1 cellular context compared by ENCODE assay signal in genomic region chr9:113381909-113382411, GRCh38.
TF ChIP-seq lines count a peak whose summit lies in the region.

No MANE protein-coding gene starts in this region.

TF ChIP-seq in HepG2, 621 proteins besides CTCF, POLR2A, EP300 and RAD21 (continued from another document and continues in another):
- TF ChIP-seq IRF9 (CRISPR knock-in tag; IDR thresholded peaks at IDR 0.05; ENCODE audit: borderline replicate concordance) (no peak; the same call in 1 of the 2 replicates), ZNF230 (CRISPR knock-in tag; IDR thresholded peaks at IDR 0.05) (no peak), RAD51 (IDR thresholded peaks at IDR 0.05; ENCODE audit: borderline replicate concordance) (no peak), ZNF101 (CRISPR knock-in tag; IDR thresholded peaks at IDR 0.05; ENCODE audit: borderline replicate concordance, low read depth) (no peak), ZNF333 (CRISPR knock-in tag; IDR thresholded peaks at IDR 0.05; ENCODE audit: borderline replicate concordance) (no peak), CERS6 (CRISPR knock-in tag; IDR thresholded peaks at IDR 0.05) (no peak), ZNF432 (CRISPR knock-in tag; IDR thresholded peaks at IDR 0.05; ENCODE audit: borderline replicate concordance) (no peak), FOXA1 (IDR thresholded peaks at IDR 0.05) (no peak), FOXA1 (CRISPR knock-in tag; IDR thresholded peaks at IDR 0.05) (peak; percentile 12; the same call in 1 of the 2 replicates), SMYD3 (CRISPR knock-in tag; IDR thresholded peaks at IDR 0.05) (0 out of 2 replicates have a peak, but pooled peaks have one; percentile 38), HIVEP1 (CRISPR knock-in tag; IDR thresholded peaks at IDR 0.05) (no peak), ZNF883 (CRISPR knock-in tag; IDR thresholded peaks at IDR 0.05; ENCODE audit: not compliant biosample characterization) (no peak), POLR2AphosphoS5 (IDR thresholded peaks at IDR 0.05; ENCODE audit: low read depth, low read length) (peak; percentile 21; the same call in 1 of the 2 replicates), MBD4 (IDR thresholded peaks at IDR 0.05; ENCODE audit: borderline replicate concordance, low read length) (no peak), ZFAT (CRISPR knock-in tag; conservative IDR thresholded peaks at IDR 0.05) (no peak), SMAD3 (CRISPR knock-in tag; IDR thresholded peaks at IDR 0.05) (no peak; the same call in 1 of the 2 replicates), RCOR2 (CRISPR knock-in tag; IDR thresholded peaks at IDR 0.05) (peak; percentile 62; the same call in 1 of the 2 replicates), SUZ12 (IDR thresholded peaks at IDR 0.05; ENCODE audit: low read depth, low read length) (no peak), KAT2B (IDR thresholded peaks at IDR 0.05; ENCODE audit: borderline replicate concordance, low read depth, low read length) (no peak), ATM (IDR thresholded peaks at IDR 0.05; ENCODE audit: borderline replicate concordance) (no peak), HOXD1 (CRISPR knock-in tag; IDR thresholded peaks at IDR 0.05) (no peak), POLR2AphosphoS2 (IDR thresholded peaks at IDR 0.05; ENCODE audit: low read depth, low read length) (no peak), EED (CRISPR knock-in tag; IDR thresholded peaks at IDR 0.05) (no peak), NCOA5 (CRISPR knock-in tag; IDR thresholded peaks at IDR 0.05) (no peak), SNAI1 (CRISPR knock-in tag; IDR thresholded peaks at IDR 0.05; ENCODE audit: borderline replicate concordance) (no peak), CSRNP2 (CRISPR knock-in tag; conservative IDR thresholded peaks at IDR 0.05; ENCODE audit: low read depth) (no peak), SAP130 (CRISPR knock-in tag; IDR thresholded peaks at IDR 0.05; ENCODE audit: low read depth) (peak; percentile 66), HMGA1 (CRISPR knock-in tag; conservative IDR thresholded peaks at IDR 0.05) (no peak), FOXK1 (CRISPR knock-in tag; IDR thresholded peaks at IDR 0.05; ENCODE audit: borderline replicate concordance, low read depth) (peak; percentile 44; the same call in 1 of the 2 replicates), ZNF746 (CRISPR knock-in tag; IDR thresholded peaks at IDR 0.05) (no peak), SETDB1 (CRISPR knock-in tag; IDR thresholded peaks at IDR 0.05; ENCODE audit: borderline replicate concordance) (no peak), KDM4B (CRISPR knock-in tag; IDR thresholded peaks at IDR 0.05) (0 out of 2 replicates have a peak, but pooled peaks have one; percentile 21), ZNF83 (CRISPR knock-in tag; IDR thresholded peaks at IDR 0.05; ENCODE audit: borderline replicate concordance) (no peak), ZNF564 (CRISPR knock-in tag; IDR thresholded peaks at IDR 0.05) (no peak), NFKBIZ (CRISPR knock-in tag; IDR thresholded peaks at IDR 0.05) (0 out of 2 replicates have a peak, but pooled peaks have one; percentile 47), TCF7L2 (IDR thresholded peaks at IDR 0.05; ENCODE audit: low read depth, low read length) (no peak), ZNF687 (CRISPR knock-in tag; IDR thresholded peaks at IDR 0.05) (no peak), ZNF891 (CRISPR knock-in tag; IDR thresholded peaks at IDR 0.05) (no peak), GLMP (CRISPR knock-in tag; IDR thresholded peaks at IDR 0.05; ENCODE audit: borderline replicate concordance) (no peak), JARID2 (CRISPR knock-in tag; IDR thresholded peaks at IDR 0.05; ENCODE audit: insufficient replicate concordance) (no peak), ETV5 (CRISPR knock-in tag; IDR thresholded peaks at IDR 0.05; ENCODE audit: borderline replicate concordance) (0 out of 2 replicates have a peak, but pooled peaks have one; percentile 23), CSRNP1 (CRISPR knock-in tag; IDR thresholded peaks at IDR 0.05) (no peak), ZNF20 (CRISPR knock-in tag; IDR thresholded peaks at IDR 0.05) (no peak), DNMT3B (CRISPR knock-in tag; conservative IDR thresholded peaks at IDR 0.05) (no peak), NR2C2 (CRISPR knock-in tag; IDR thresholded peaks at IDR 0.05; ENCODE audit: borderline replicate concordance) (peak; percentile 45; the same call in 1 of the 2 replicates), SCMH1 (CRISPR knock-in tag; IDR thresholded peaks at IDR 0.05; ENCODE audit: borderline replicate concordance) (no peak)
- TF ChIP-seq, protein P1, sequence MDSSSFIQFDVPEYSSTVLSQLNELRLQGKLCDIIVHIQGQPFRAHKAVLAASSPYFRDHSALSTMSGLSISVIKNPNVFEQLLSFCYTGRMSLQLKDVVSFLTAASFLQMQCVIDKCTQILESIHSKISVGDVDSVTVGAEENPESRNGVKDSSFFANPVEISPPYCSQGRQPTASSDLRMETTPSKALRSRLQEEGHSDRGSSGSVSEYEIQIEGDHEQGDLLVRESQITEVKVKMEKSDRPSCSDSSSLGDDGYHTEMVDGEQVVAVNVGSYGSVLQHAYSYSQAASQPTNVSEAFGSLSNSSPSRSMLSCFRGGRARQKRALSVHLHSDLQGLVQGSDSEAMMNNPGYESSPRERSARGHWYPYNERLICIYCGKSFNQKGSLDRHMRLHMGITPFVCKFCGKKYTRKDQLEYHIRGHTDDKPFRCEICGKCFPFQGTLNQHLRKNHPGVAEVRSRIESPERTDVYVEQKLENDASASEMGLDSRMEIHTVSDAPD (CRISPR knock-in tag; IDR thresholded peaks at IDR 0.05) = no peak
- TF ChIP-seq, protein P2, sequence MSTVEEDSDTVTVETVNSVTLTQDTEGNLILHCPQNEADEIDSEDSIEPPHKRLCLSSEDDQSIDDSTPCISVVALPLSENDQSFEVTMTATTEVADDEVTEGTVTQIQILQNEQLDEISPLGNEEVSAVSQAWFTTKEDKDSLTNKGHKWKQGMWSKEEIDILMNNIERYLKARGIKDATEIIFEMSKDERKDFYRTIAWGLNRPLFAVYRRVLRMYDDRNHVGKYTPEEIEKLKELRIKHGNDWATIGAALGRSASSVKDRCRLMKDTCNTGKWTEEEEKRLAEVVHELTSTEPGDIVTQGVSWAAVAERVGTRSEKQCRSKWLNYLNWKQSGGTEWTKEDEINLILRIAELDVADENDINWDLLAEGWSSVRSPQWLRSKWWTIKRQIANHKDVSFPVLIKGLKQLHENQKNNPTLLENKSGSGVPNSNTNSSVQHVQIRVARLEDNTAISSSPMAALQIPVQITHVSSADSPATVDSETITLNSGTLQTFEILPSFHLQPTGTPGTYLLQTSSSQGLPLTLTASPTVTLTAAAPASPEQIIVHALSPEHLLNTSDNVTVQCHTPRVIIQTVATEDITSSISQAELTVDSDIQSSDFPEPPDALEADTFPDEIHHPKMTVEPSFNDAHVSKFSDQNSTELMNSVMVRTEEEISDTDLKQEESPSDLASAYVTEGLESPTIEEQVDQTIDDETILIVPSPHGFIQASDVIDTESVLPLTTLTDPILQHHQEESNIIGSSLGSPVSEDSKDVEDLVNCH (CRISPR knock-in tag; IDR thresholded peaks at IDR 0.05) = no peak
- TF ChIP-seq, protein P3, sequence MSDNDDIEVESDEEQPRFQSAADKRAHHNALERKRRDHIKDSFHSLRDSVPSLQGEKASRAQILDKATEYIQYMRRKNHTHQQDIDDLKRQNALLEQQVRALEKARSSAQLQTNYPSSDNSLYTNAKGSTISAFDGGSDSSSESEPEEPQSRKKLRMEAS (IDR thresholded peaks at IDR 0.05) = no peak
- TF ChIP-seq, protein P4, sequence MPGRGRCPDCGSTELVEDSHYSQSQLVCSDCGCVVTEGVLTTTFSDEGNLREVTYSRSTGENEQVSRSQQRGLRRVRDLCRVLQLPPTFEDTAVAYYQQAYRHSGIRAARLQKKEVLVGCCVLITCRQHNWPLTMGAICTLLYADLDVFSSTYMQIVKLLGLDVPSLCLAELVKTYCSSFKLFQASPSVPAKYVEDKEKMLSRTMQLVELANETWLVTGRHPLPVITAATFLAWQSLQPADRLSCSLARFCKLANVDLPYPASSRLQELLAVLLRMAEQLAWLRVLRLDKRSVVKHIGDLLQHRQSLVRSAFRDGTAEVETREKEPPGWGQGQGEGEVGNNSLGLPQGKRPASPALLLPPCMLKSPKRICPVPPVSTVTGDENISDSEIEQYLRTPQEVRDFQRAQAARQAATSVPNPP (CRISPR knock-in tag; IDR thresholded peaks at IDR 0.05) = no peak
- TF ChIP-seq, protein P5, sequence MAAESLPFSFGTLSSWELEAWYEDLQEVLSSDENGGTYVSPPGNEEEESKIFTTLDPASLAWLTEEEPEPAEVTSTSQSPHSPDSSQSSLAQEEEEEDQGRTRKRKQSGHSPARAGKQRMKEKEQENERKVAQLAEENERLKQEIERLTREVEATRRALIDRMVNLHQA (CRISPR knock-in tag; IDR thresholded peaks at IDR 0.05) = no peak
